17 cellular contexts compared by ENCODE assay signal in genomic region chr13:53105881-53106280, GRCh38.
"Had no signal": no experiment of that assay in that cellular context is flagged by ENCODE, and none has a peak within 500 bp of the region (broad histone marks: within the 10 kb centered on the region; RNA-seq: fewer than 3 reads in every experiment).

No MANE protein-coding gene starts in this region.

- ATAC-seq: activated CD4-positive, alpha-beta T cell treated with anti-CD3 and anti-CD28 coated beads for 36 hours; naive thymus-derived CD8-positive, alpha-beta T cell; sciatic nerve had no signal

- H3K27me3 ChIP-seq: ovary, tibial artery, uterus had no signal

- H3K9me3 ChIP-seq: ovary, tibial artery, uterus had no signal

- H3K36me3 Mint-ChIP-seq: activated naive CD8-positive, alpha-beta T cell treated with anti-CD3 and anti-CD28 coated beads for 36 hours; naive thymus-derived CD8-positive, alpha-beta T cell had no signal

- H3K4me3 ChIP-seq: ovary, tibial artery, uterus had no signal

- H3K4me3 Mint-ChIP-seq: activated CD4-positive, alpha-beta T cell treated with anti-CD3 and anti-CD28 coated beads for 36 hours; activated naive CD8-positive, alpha-beta T cell treated with anti-CD3 and anti-CD28 coated beads for 36 hours; naive thymus-derived CD8-positive, alpha-beta T cell had no signal

- H3K4me1 ChIP-seq: tibial artery, uterus had no signal

- H3K27ac ChIP-seq: ovary, tibial artery, uterus had no signal

- H3K4me1 Mint-ChIP-seq: activated CD4-positive, alpha-beta T cell treated with anti-CD3 and anti-CD28 coated beads for 36 hours; activated naive CD8-positive, alpha-beta T cell treated with anti-CD3 and anti-CD28 coated beads for 36 hours; naive thymus-derived CD8-positive, alpha-beta T cell had no signal

- DNase-seq: activated CD4-positive, alpha-beta T cell treated with anti-CD3 and anti-CD28 coated beads for 36 hours; activated CD4-positive, alpha-beta T cell treated with anti-CD3 and anti-CD28 coated beads, Interleukin-2, amount 50 U/mL, for 48 hours; activated naive CD4-positive, alpha-beta T cell; activated naive CD8-positive, alpha-beta T cell treated with anti-CD3 and anti-CD28 coated beads for 36 hours; activated T-cell treated with anti-CD3 and anti-CD28 coated beads for 4 hours; amniotic stem cell; dermis blood vessel endothelial cell; effector memory CD4-positive, alpha-beta T cell; mesenchymal stem cell; naive thymus-derived CD8-positive, alpha-beta T cell; ovary; stimulated activated CD4-positive, alpha-beta T cell treated with anti-CD3 and anti-CD28 coated beads, Interleukin-4, amount 100 ng/mL, for 24 hours; stimulated activated naive CD4-positive, alpha-beta T cell treated with Interleukin-2 at 50 U/mL for 16 hours; substantia nigra; tibial artery; uterus had no signal

- H3K27ac Mint-ChIP-seq: activated CD4-positive, alpha-beta T cell treated with anti-CD3 and anti-CD28 coated beads for 36 hours; activated naive CD8-positive, alpha-beta T cell treated with anti-CD3 and anti-CD28 coated beads for 36 hours; naive thymus-derived CD8-positive, alpha-beta T cell had no signal

- H3K36me3 ChIP-seq: ovary, tibial artery, uterus had no signal

- H3K27me3 Mint-ChIP-seq: activated CD4-positive, alpha-beta T cell treated with anti-CD3 and anti-CD28 coated beads for 36 hours had no signal
